2 cellular contexts compared by ENCODE assay signal in genomic region chr3:81214626-81215025, GRCh38.
TF ChIP-seq lines count a peak whose summit lies in the region.

No MANE protein-coding gene starts in this region.

TF ChIP-seq in IMR-90, 13 proteins besides CTCF, POLR2A, EP300 and RAD21 (continued from another document):
- TF ChIP-seq ELK1 (IDR thresholded peaks at IDR 0.05; ENCODE audit: borderline replicate concordance, low read depth, low read length) (no peak), USF2 (IDR thresholded peaks at IDR 0.05; ENCODE audit: low read depth, low read length) (no peak), NFE2L2 (IDR thresholded peaks at IDR 0.05; ENCODE audit: low read depth, low read length) (no peak), BHLHE40 (IDR thresholded peaks at IDR 0.05; ENCODE audit: low read depth, low read length) (no peak), MAZ (IDR thresholded peaks at IDR 0.05; ENCODE audit: borderline replicate concordance, low read depth, low read length) (no peak), SMC3 (IDR thresholded peaks at IDR 0.05; ENCODE audit: low read depth, low read length) (no peak)

TF ChIP-seq in WTC11, 78 proteins besides CTCF, POLR2A, EP300 and RAD21:
- no peak for TF ChIP-seq HMGXB4 (CRISPR knock-in tag; IDR thresholded peaks at IDR 0.05)
- TF ChIP-seq TEAD1 (CRISPR knock-in tag; IDR thresholded peaks at IDR 0.05), result no peak
- TF ChIP-seq E2F4 (CRISPR knock-in tag; IDR thresholded peaks at IDR 0.05; ENCODE audit: borderline replicate concordance, low read depth), result no peak
- TF ChIP-seq TEAD4 (CRISPR knock-in tag; IDR thresholded peaks at IDR 0.05), result no peak
- TF ChIP-seq ATF6 (CRISPR knock-in tag; IDR thresholded peaks at IDR 0.05), result no peak
